19 cellular contexts compared by ENCODE assay signal in genomic region chr6:23040899-23041298, GRCh38.
"Had no signal": no experiment of that assay in that cellular context is flagged by ENCODE, and none has a peak within 500 bp of the region (broad histone marks: within the 10 kb centered on the region; RNA-seq: fewer than 3 reads in every experiment).

No MANE protein-coding gene starts in this region.

- H3K27ac ChIP-seq: neural progenitor cell, neutrophil, ovary, pancreas, parathyroid adenoma, prostate gland, psoas muscle, right atrium auricular region, right lobe of liver, sigmoid colon, skin epidermis, spleen had no signal

- H3K79me2 ChIP-seq: parathyroid adenoma had no signal

- ATAC-seq: naive thymus-derived CD4-positive, alpha-beta T cell; naive thymus-derived CD8-positive, alpha-beta T cell; natural killer cell; natural killer cell treated with Interleukin-12 subunit alpha and Interleukin-12 subunit beta and Interleukin-15 and Interleukin-18, amount 100 ng/mL, for 72 hours; pancreas; psoas muscle; right cardiac atrium; right lobe of liver; sciatic nerve had no signal

- H3K4me2 ChIP-seq: neural progenitor cell, smooth muscle cell had no signal

- H3K27me3 ChIP-seq: neural progenitor cell, neutrophil, ovary, pancreas, right atrium auricular region, right lobe of liver, sigmoid colon, spleen had no signal

- H3K4me3 ChIP-seq: neural progenitor cell, ovary, pancreas, prostate gland, psoas muscle, right atrium auricular region, right lobe of liver, sigmoid colon, skin epidermis, smooth muscle cell, spleen had no signal

- H3K36me3 ChIP-seq: neural progenitor cell, neutrophil, ovary, pancreas, prostate gland, right atrium auricular region, right lobe of liver, sigmoid colon, spleen had no signal

- H2AFZ ChIP-seq: neural progenitor cell, parathyroid adenoma had no signal

- H3K9ac ChIP-seq: neural progenitor cell, parathyroid adenoma had no signal

- H3K9me3 ChIP-seq: neutrophil, ovary, pancreas, prostate gland, psoas muscle, right atrium auricular region, right lobe of liver, sigmoid colon had no signal
